Comparison of ENCODE assay signal across 8 cellular contexts in genomic region chr3:134030382-134030753, GRCh38. TPM values are rescaled to one million over a fixed set of nuclear protein-coding genes. Genes with fewer than 3 reads are reported as not detected.
DNase-seq lines count a peak whose midpoint lies in the region; ATAC-seq and TF ChIP-seq lines count a peak whose summit lies in the region.

No MANE protein-coding gene starts in this region.

- DNase-seq in NCI-H526 (lab: John Stamatoyannopoulos, UW) (peak; percentile 15 to 29), NCI-H526 treated with DMSO at 0.1 percent for 48 hours (lab: John Stamatoyannopoulos, UW) (no peak), WERI-Rb-1 (no peak), stomach (no peak), medulla oblongata (ENCODE audit: extremely low spot score) (no peak), activated gamma-delta T cell treated with Interleukin-2 at 50 U/mL for 16 hours (no peak)

- no peak overlapping the region for H3K27ac ChIP-seq in WERI-Rb-1
- H3K27ac ChIP-seq in stomach = peak overlapping the region in 4 of 5 donors; percentile 24 to 76 (median 40)

- ATAC-seq in GM19328 (IDR thresholded peaks at IDR 0.05; ENCODE audit: unreplicated experiment) = no peak

- H3K9me3 ChIP-seq in WERI-Rb-1 (ENCODE audit: severe bottlenecking) (no peaks in the 10 kb centered on the region), stomach (no peaks in the 10 kb centered on the region)

- TF ChIP-seq POLR2A in stomach (IDR thresholded peaks at IDR 0.05) = no peak

- H3K4me1 ChIP-seq in stomach = peaks cover 6 to 23% (median 19%) of the 10 kb centered on the region in 4 donors

- no peak for TF ChIP-seq CTCF in WERI-Rb-1 (IDR thresholded peaks at IDR 0.05; ENCODE audit: low read depth, low read length)
- TF ChIP-seq CTCF in stomach (IDR thresholded peaks at IDR 0.05) = no peak

- no peak for TF ChIP-seq EP300 in stomach (IDR thresholded peaks at IDR 0.05)

- peak overlapping the region; percentile 57 for H3K4me3 ChIP-seq in WERI-Rb-1 (ENCODE audit: low read depth, low read length)
- H3K4me3 ChIP-seq in iPS-11a (ENCODE audit: low read depth, low read length) = peak overlapping the region; percentile 35
- H3K4me3 ChIP-seq in stomach = peak overlapping the region; percentile 49 to 67 (median 58)

- peaks cover 9% of the 10 kb centered on the region for H3K27me3 ChIP-seq in WERI-Rb-1 (ENCODE audit: insufficient read depth, low read depth, severe bottlenecking)
- peaks cover 4 to 40% (median 22%) of the 10 kb centered on the region in 3 donors for H3K27me3 ChIP-seq in stomach

- no peaks in the 10 kb centered on the region for H3K36me3 ChIP-seq in WERI-Rb-1
- H3K36me3 ChIP-seq in stomach = no peaks in the 10 kb centered on the region

- WGBS in stomach, 5 donors = 3 to 11% (median 5%) methylated on average over 9 of the region's 9 CpGs

- intact Hi-C loops in stomach (cut with DNase I; ENCODE audit: low total_unique reads) = no loop called here

RNA-seq across cellular contexts. Expression of gene SLCO2A1, which starts 0.6 kb away (rescaled TPM):
- 100 to 1,000 TPM in 1 of 5 donors, 10 to 100 TPM in 3, 1 to 10 TPM in 1; 3.5 to 121 (median 18.7) TPM for total RNA-seq in stomach
- polyA plus RNA-seq in stomach = 1 to 10 TPM; 1.9 to 6.4 (median 3.2) TPM

Comparison
In these comparisons a context has a peak if more than half of its experiments do, and no peak if none do; other contexts are left out.
1. DNase-seq: peak in NCI-H526 (2 of 2); none in NCI-H526 treated with DMSO at 0.1 percent for 48 hours (single experiment), WERI-Rb-1 (single experiment), stomach (single experiment), medulla oblongata (single experiment) and activated gamma-delta T cell treated with Interleukin-2 at 50 U/mL for 16 hours (single experiment).
2. Peak in every context shown above with its lines, with median percentiles within 50 percentile points of each other: H3K4me3 ChIP-seq.